ENCODE assay signal across 1 cellular context in the genomic region with DNA sequence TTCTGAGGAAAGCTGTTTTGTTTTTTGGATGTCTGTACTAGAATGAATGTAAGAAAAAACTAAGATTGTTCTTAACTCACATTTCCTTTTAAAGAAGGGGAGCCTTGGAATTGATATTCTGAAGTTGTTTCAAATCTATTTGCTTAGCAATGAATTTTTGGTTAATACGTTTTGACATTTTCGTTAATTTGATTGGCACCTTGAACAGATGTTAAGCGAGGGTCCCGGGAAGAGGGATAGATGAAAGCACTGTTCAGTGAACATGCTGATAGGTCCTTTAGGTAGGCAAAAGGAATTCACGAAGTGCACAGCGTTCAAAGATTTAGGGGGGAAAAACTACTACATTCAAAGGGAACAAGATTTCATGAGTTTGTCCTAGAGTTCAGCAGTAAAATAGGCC.
TF ChIP-seq lines count a peak whose summit lies in the region.

No MANE protein-coding gene starts in this region.

TF ChIP-seq in H1, 55 proteins besides CTCF, POLR2A, EP300 and RAD21:
- TF ChIP-seq MAFK (IDR thresholded peaks at IDR 0.05; ENCODE audit: low read depth, low read length): no peak
- no peak for TF ChIP-seq SP2 (IDR thresholded peaks at IDR 0.05; ENCODE audit: low read length)
- no peak for TF ChIP-seq BCL11A (IDR thresholded peaks at IDR 0.05; ENCODE audit: low read depth in 2 of 2, low read length in 2 of 2)
- no peak for TF ChIP-seq NANOG (IDR thresholded peaks at IDR 0.05; ENCODE audit: insufficient read depth, low read depth, low read length, poor library complexity, severe bottlenecking)
- no peak for TF ChIP-seq TAF1 (IDR thresholded peaks at IDR 0.05; ENCODE audit: low read depth, low read length)
- TF ChIP-seq, protein P1, sequence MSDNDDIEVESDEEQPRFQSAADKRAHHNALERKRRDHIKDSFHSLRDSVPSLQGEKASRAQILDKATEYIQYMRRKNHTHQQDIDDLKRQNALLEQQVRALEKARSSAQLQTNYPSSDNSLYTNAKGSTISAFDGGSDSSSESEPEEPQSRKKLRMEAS (IDR thresholded peaks at IDR 0.05): no peak
- TF ChIP-seq GABPA (IDR thresholded peaks at IDR 0.05; ENCODE audit: borderline replicate concordance, insufficient read depth, low read length): no peak
- no peak for TF ChIP-seq CBX8 (IDR thresholded peaks at IDR 0.05; ENCODE audit: borderline replicate concordance, low read depth, low read length)
- TF ChIP-seq SIRT6 (IDR thresholded peaks at IDR 0.05; ENCODE audit: low read length): no peak
- TF ChIP-seq KDM1A (IDR thresholded peaks at IDR 0.05; ENCODE audit: borderline replicate concordance, low read length): no peak
- TF ChIP-seq KDM4A (IDR thresholded peaks at IDR 0.05; ENCODE audit: low read depth, low read length, severe bottlenecking): no peak
- no peak for TF ChIP-seq SAP30 (IDR thresholded peaks at IDR 0.05; ENCODE audit: insufficient read depth, insufficient replicate concordance, low read length)
- TF ChIP-seq TEAD4 (IDR thresholded peaks at IDR 0.05; ENCODE audit: low read depth, low read length): no peak
- no peak for TF ChIP-seq YY1 (IDR thresholded peaks at IDR 0.05; ENCODE audit: low read depth, low read length)
- no peak for TF ChIP-seq BRCA1 (IDR thresholded peaks at IDR 0.05; ENCODE audit: low read depth, low read length)
